ENCODE assay signal across 1 cellular context in the genomic region with DNA sequence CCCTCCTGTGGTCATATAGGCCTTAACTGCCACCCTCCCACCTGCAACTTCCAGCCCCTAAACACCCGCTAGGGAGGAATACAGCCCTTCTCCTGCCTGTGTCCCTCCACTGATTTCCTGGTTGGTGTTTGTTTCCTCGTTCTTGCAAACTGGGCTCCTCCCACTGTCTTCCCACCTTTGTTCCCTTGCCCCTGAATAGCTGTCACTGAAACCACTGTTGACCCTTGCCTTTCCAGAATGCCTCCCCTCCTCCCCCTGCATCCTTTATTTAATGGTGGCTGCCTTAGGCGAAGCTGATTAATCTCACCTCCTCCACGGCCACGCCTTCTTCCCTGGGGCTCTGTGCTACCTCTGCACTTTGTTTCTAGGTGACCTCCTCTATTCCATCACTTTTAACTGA.
TF ChIP-seq lines count a peak whose summit lies in the region.

No MANE protein-coding gene starts in this region.

TF ChIP-seq in A549, 52 proteins besides CTCF, POLR2A, EP300 and RAD21 (continued from another document):
- TF ChIP-seq, protein P1, sequence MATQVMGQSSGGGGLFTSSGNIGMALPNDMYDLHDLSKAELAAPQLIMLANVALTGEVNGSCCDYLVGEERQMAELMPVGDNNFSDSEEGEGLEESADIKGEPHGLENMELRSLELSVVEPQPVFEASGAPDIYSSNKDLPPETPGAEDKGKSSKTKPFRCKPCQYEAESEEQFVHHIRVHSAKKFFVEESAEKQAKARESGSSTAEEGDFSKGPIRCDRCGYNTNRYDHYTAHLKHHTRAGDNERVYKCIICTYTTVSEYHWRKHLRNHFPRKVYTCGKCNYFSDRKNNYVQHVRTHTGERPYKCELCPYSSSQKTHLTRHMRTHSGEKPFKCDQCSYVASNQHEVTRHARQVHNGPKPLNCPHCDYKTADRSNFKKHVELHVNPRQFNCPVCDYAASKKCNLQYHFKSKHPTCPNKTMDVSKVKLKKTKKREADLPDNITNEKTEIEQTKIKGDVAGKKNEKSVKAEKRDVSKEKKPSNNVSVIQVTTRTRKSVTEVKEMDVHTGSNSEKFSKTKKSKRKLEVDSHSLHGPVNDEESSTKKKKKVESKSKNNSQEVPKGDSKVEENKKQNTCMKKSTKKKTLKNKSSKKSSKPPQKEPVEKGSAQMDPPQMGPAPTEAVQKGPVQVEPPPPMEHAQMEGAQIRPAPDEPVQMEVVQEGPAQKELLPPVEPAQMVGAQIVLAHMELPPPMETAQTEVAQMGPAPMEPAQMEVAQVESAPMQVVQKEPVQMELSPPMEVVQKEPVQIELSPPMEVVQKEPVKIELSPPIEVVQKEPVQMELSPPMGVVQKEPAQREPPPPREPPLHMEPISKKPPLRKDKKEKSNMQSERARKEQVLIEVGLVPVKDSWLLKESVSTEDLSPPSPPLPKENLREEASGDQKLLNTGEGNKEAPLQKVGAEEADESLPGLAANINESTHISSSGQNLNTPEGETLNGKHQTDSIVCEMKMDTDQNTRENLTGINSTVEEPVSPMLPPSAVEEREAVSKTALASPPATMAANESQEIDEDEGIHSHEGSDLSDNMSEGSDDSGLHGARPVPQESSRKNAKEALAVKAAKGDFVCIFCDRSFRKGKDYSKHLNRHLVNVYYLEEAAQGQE (IDR thresholded peaks at IDR 0.05): no peak
- TF ChIP-seq, protein P2, sequence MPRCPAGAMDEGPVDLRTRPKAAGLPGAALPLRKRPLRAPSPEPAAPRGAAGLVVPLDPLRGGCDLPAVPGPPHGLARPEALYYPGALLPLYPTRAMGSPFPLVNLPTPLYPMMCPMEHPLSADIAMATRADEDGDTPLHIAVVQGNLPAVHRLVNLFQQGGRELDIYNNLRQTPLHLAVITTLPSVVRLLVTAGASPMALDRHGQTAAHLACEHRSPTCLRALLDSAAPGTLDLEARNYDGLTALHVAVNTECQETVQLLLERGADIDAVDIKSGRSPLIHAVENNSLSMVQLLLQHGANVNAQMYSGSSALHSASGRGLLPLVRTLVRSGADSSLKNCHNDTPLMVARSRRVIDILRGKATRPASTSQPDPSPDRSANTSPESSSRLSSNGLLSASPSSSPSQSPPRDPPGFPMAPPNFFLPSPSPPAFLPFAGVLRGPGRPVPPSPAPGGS (IDR thresholded peaks at IDR 0.05): no peak
- no peak for TF ChIP-seq SREBF2 (IDR thresholded peaks at IDR 0.05)
- TF ChIP-seq CHD2 (IDR thresholded peaks at IDR 0.05; ENCODE audit: low read length, partially characterized antibody): no peak
